In genomic region chr4:7301126-7301785, GRCh38 we compare ENCODE assay signal across 16 cellular contexts.
A peak's percentile ranks its signal among the peaks of the same experiment; 100 is the strongest.
DNase-seq lines count a peak whose midpoint lies in the region; ATAC-seq, FAIRE-seq and TF ChIP-seq lines count a peak whose summit lies in the region.
"Had no signal": no experiment of that assay in that cellular context is flagged by ENCODE, and none has a peak within 500 bp of the region (broad histone marks: within the 10 kb centered on the region; RNA-seq: fewer than 3 reads in every experiment).

No MANE protein-coding gene starts in this region.

- H3K36me3 ChIP-seq in H1 (ENCODE audit: control insufficient read depth in 2 of 4, insufficient read depth in 4 of 4, low read length in 3 of 4) (no peaks in the 10 kb centered on the region), neural progenitor cell (no peaks in the 10 kb centered on the region), PC-9 (ENCODE audit: low read depth) (no peaks in the 10 kb centered on the region)

- H3K27me3 ChIP-seq in H1 (replicated peaks in 1 of 4; ENCODE audit: control insufficient read depth in 3 of 4, extremely low read depth in 1 of 4, insufficient read depth in 3 of 4, low read length in 3 of 4) (no peaks in the 10 kb centered on the region), neural progenitor cell (no peaks in the 10 kb centered on the region), PC-9 (ENCODE audit: insufficient read depth, low read depth) (no peaks in the 10 kb centered on the region)

- TF ChIP-seq POLR2A in H1 (IDR thresholded peaks at IDR 0.05; ENCODE audit: control extremely low read depth in 1 of 2, low read depth in 2 of 2, low read length in 2 of 2), result no peak

- H4K20me1 ChIP-seq in H1 (replicated peaks in 1 of 2; ENCODE audit: control insufficient read depth in 1 of 2, insufficient read depth in 2 of 2, low read length in 2 of 2), result peaks cover 0 to 1% of the 10 kb centered on the region in 2 experiments
- H4K20me1 ChIP-seq in neural progenitor cell (ENCODE audit: low read depth), result peaks cover 4% of the 10 kb centered on the region
- no peaks in the 10 kb centered on the region for H4K20me1 ChIP-seq in PC-9 (ENCODE audit: insufficient read depth)

- peaks cover 72% of the 10 kb centered on the region for H3K4me1 Mint-ChIP-seq in neural progenitor cell
- H3K4me1 Mint-ChIP-seq: CD4-positive, alpha-beta memory T cell had no signal

- H3K36me3 Mint-ChIP-seq in neural progenitor cell, result no peaks in the 10 kb centered on the region
- H3K36me3 Mint-ChIP-seq: CD4-positive, alpha-beta memory T cell had no signal

- H3K79me2 ChIP-seq in H1 (ENCODE audit: control insufficient read depth in 1 of 2, insufficient read depth in 2 of 2, low read length in 2 of 2), result no peaks in the 10 kb centered on the region
- no peaks in the 10 kb centered on the region for H3K79me2 ChIP-seq in neural progenitor cell (ENCODE audit: low read depth)
- no peaks in the 10 kb centered on the region for H3K79me2 ChIP-seq in PC-9 (ENCODE audit: low read depth)

- H2BK15ac ChIP-seq in H1 (ENCODE audit: low read length), result no peak overlapping the region

- H3K9me3 ChIP-seq in H1 (ENCODE audit: insufficient read depth in 2 of 2, low read depth in 1 of 2, low read length in 1 of 2) (no peaks in the 10 kb centered on the region), neural progenitor cell (ENCODE audit: low read depth) (no peaks in the 10 kb centered on the region), PC-9 (ENCODE audit: insufficient read depth, low read depth) (no peaks in the 10 kb centered on the region)

- H4K8ac ChIP-seq in H1 (ENCODE audit: extremely low read depth, insufficient read depth, low read length), result peak overlapping the region; percentile 77; the same call in 1 of the 2 replicates

- no peak overlapping the region for H2BK5ac ChIP-seq in H1 (ENCODE audit: low read depth, low read length)

- H2AK5ac ChIP-seq in H1 (ENCODE audit: low read depth, low read length), result no peak overlapping the region

- TF ChIP-seq RAD21 in H1 (IDR thresholded peaks at IDR 0.05 in 1 of 2, conservative IDR thresholded peaks at IDR 0.05 in 1 of 2; ENCODE audit: low read depth in 2 of 2, low read length in 2 of 2), result no peak

- H3K4me3 ChIP-seq in H1 (ENCODE audit: extremely low read depth in 1 of 4, insufficient read depth in 2 of 4, low read depth in 3 of 4, low read length in 4 of 4), result no peak overlapping the region
- H3K4me3 ChIP-seq in neural progenitor cell, result no peak overlapping the region
- H3K4me3 ChIP-seq in PC-9, result no peak overlapping the region
- H3K4me3 ChIP-seq: GM12878 had no signal

- no peak overlapping the region for H3K56ac ChIP-seq in H1 (replicated peaks; ENCODE audit: insufficient read length, low read depth, low read length)

- CTCF ChIA-PET in H1 (lab: Charles Lee; ENCODE audit: partially characterized antibody) (interaction anchor here (0.7 to 2.3 kb wide), 11 partner anchors 12 to 974 kb away, joined by 3 to 8 read pairs (median 4); no protein-coding TSS in a partner anchor), PC-9 (lab: Charles Lee) (no interaction called here)

- H3K9me2 ChIP-seq in PC-9 (ENCODE audit: insufficient read depth), result no peaks in the 10 kb centered on the region

- H3F3A ChIP-seq in neural progenitor cell (ENCODE audit: low read depth) (peaks cover 34% of the 10 kb centered on the region), PC-9 (ENCODE audit: insufficient read depth, low read depth) (no peaks in the 10 kb centered on the region)

- H3K14ac ChIP-seq in H1 (ENCODE audit: insufficient read length), result no peak overlapping the region

- ATAC-seq in left ventricle myocardium superior (no peak), HG02884 (IDR thresholded peaks at IDR 0.05; ENCODE audit: unreplicated experiment) (no peak)
- ATAC-seq: GM12878, HCT116 had no signal

- H3K4me1 ChIP-seq in H1 (replicated peaks in 1 of 4; ENCODE audit: control insufficient read depth in 3 of 4, insufficient read depth in 4 of 4, low read length in 3 of 4) (peaks cover 0 to 5% (median 0%) of the 10 kb centered on the region in 4 experiments; a peak in 1 of 7 replicates), neural progenitor cell (peaks cover 69% of the 10 kb centered on the region), PC-9 (replicated peaks; ENCODE audit: insufficient read depth) (no peaks in the 10 kb centered on the region)

- no peak overlapping the region for H3K23ac ChIP-seq in H1 (ENCODE audit: insufficient read length)

- no peak overlapping the region for H2BK20ac ChIP-seq in H1 (ENCODE audit: low read length)

- no peak overlapping the region for H2BK120ac ChIP-seq in H1 (replicated peaks; ENCODE audit: low read depth, low read length)

- TF ChIP-seq CTCF in H1 (IDR thresholded peaks at IDR 0.05; ENCODE audit: control extremely low read depth in 1 of 3, insufficient read depth in 1 of 3, low read depth in 1 of 3, low read length in 3 of 3), result no peak
- TF ChIP-seq CTCF in neural progenitor cell (IDR thresholded peaks at IDR 0.05), result no peak
- no peak for TF ChIP-seq CTCF in PC-9 (conservative IDR thresholded peaks at IDR 0.05)

- peak overlapping the region; percentile 55 for H3K27ac Mint-ChIP-seq in neural progenitor cell
- H3K27ac Mint-ChIP-seq: CD4-positive, alpha-beta memory T cell had no signal

- no peak overlapping the region for H2BK12ac ChIP-seq in H1 (ENCODE audit: low read depth, low read length)

- H3K4me2 ChIP-seq in H1 (ENCODE audit: insufficient read depth in 1 of 2, low read depth in 2 of 2, low read length in 2 of 2) (no peak overlapping the region), neural progenitor cell (no peak overlapping the region), PC-9 (no peak overlapping the region)

- BruUV-seq in PC-9 (replicated peaks; lab: Mats Ljungman, UMichigan), result no TSS peak

- H3K18ac ChIP-seq in H1 (ENCODE audit: extremely low read depth, low read length), result no peak overlapping the region

- peaks cover 7% of the 10 kb centered on the region for H3K27me3 Mint-ChIP-seq in neural progenitor cell (ENCODE audit: insufficient read depth, low read depth)

- DNase-seq in left ventricle myocardium superior (peak; percentile 13), cardiac septum (ENCODE audit: low spot score) (no peak), H1 (ENCODE audit: low read depth in 1 of 2, low spot score in 2 of 2) (no peak), neural progenitor cell (ENCODE audit: low spot score) (no peak), PC-9 (no peak), HT-29 (ENCODE audit: low spot score) (no peak)
- DNase-seq: ACHN; CD4-positive, alpha-beta memory T cell; DMS79; IMR-90 had no signal

- WGBS in H1 (ENCODE audit: extremely low coverage in 1 of 2, insufficient coverage in 1 of 2, insufficient read length in 1 of 2, insufficient replicate concordance in 2 of 2, low coverage in 1 of 2, low lambda C conversion rate in 2 of 2, missing lambda C conversion rate in 1 of 2), 2 experiments, result 92% methylated on average over 16 of the region's 17 CpGs; no CpG with 5 or more reads in 1 of the 2 experiments

- H3K27ac ChIP-seq in H1 (ENCODE audit: low read depth, low read length) (no peak overlapping the region), neural progenitor cell (no peak overlapping the region), PC-9 (no peak overlapping the region)
- H3K27ac ChIP-seq: C4-2B had no signal

- H4K5ac ChIP-seq in H1 (ENCODE audit: insufficient read length, low read depth, low read length), result no peak overlapping the region

- no peak overlapping the region for H3K9ac ChIP-seq in H1 (replicated peaks in 1 of 4; ENCODE audit: extremely low read depth in 1 of 4, low read depth in 3 of 4, low read length in 3 of 4)
- no peak overlapping the region for H3K9ac ChIP-seq in neural progenitor cell

- no peak overlapping the region for H4K91ac ChIP-seq in H1 (replicated peaks; ENCODE audit: insufficient read length, low read length)

- H3K23me2 ChIP-seq in H1 (ENCODE audit: low read depth, low read length), result no peaks in the 10 kb centered on the region

- intact Hi-C loops in left ventricle myocardium superior (cut with micrococcal nuclease), result no loop called here
- intact Hi-C loops in cardiac septum (cut with DNase I), result loop anchor here (10.0 kb wide), 1 partner anchor 414 kb away; no protein-coding TSS in a partner anchor
- intact Hi-C loops in PC-9 (cut with micrococcal nuclease; ENCODE audit: unreplicated experiment), result no loop called here

- H3K79me1 ChIP-seq in H1 (ENCODE audit: low read depth, low read length), result no peaks in the 10 kb centered on the region; the same call in 1 of the 2 replicates

- H3K4me3 Mint-ChIP-seq in neural progenitor cell, result peak overlapping the region; percentile 38
- H3K4me3 Mint-ChIP-seq: CD4-positive, alpha-beta memory T cell had no signal

- TF ChIP-seq EP300 in H1 (IDR thresholded peaks at IDR 0.05; ENCODE audit: borderline replicate concordance in 1 of 2, low read depth in 2 of 2, low read length in 2 of 2), result no peak

- H3K9me3 Mint-ChIP-seq in neural progenitor cell, result no peaks in the 10 kb centered on the region

- FAIRE-seq in H1 (lab: Jason Lieb, UNC), result no peak
- FAIRE-seq: GM12878, GM18507, GM19239 had no signal

- H3K4ac ChIP-seq in H1 (replicated peaks; ENCODE audit: insufficient read length, low read depth, low read length), result no peak overlapping the region

- POLR2A ChIA-PET in H1 (lab: Charles Lee; ENCODE audit: partially characterized antibody) (no interaction called here), PC-9 (lab: Charles Lee; ENCODE audit: unreplicated experiment) (no interaction called here)

- no peak overlapping the region for H2AFZ ChIP-seq in H1 (ENCODE audit: low read length)
- H2AFZ ChIP-seq in neural progenitor cell (replicated peaks), result no peak overlapping the region
- no peak overlapping the region for H2AFZ ChIP-seq in PC-9

TF ChIP-seq in H1, 55 proteins besides CTCF, POLR2A, EP300 and RAD21:
- TF ChIP-seq CHD2 (IDR thresholded peaks at IDR 0.05; ENCODE audit: low read length), result no peak
- no peak for TF ChIP-seq TBP (IDR thresholded peaks at IDR 0.05; ENCODE audit: low read depth, low read length)
- no peak for TF ChIP-seq FOSL1 (IDR thresholded peaks at IDR 0.05; ENCODE audit: insufficient read depth, low read depth, low read length)
- no peak for TF ChIP-seq BACH1 (IDR thresholded peaks at IDR 0.05; ENCODE audit: low read length)
